ENCODE assay signal across 32 cellular contexts in genomic region chr4:185351691-185352090, GRCh38.
"Had no signal": no experiment of that assay in that cellular context is flagged by ENCODE, and none has a peak within 500 bp of the region (broad histone marks: within the 10 kb centered on the region; RNA-seq: fewer than 3 reads in every experiment).

No MANE protein-coding gene starts in this region.

- H3K4me1 Mint-ChIP-seq: activated naive CD8-positive, alpha-beta T cell treated with anti-CD3 and anti-CD28 coated beads for 36 hours had no signal

- H3K9me3 ChIP-seq: SJCRH30 had no signal

- H3K4me3 Mint-ChIP-seq: activated CD4-positive, alpha-beta T cell treated with anti-CD3 and anti-CD28 coated beads, Interleukin-2, amount 10 ng/mL, durations not matched to agents 24 days and 14 days; activated CD8-positive, alpha-beta T cell treated with anti-CD3 and anti-CD28 coated beads for 36 hours; activated naive CD8-positive, alpha-beta T cell treated with anti-CD3 and anti-CD28 coated beads for 36 hours; activated T-cell treated with anti-CD3 and anti-CD28 coated beads, Interleukin-2, amount 50 U/mL, for 72 hours; activated T-helper 17 cell treated with anti-CD3 and anti-CD28 coated beads, Interleukin-2, amount 50 U/mL, for 72 hours; T-helper 17 cell had no signal

- H3K4me1 ChIP-seq: SJCRH30 had no signal

- H3K36me3 ChIP-seq: SJCRH30 had no signal

- H3K9me3 Mint-ChIP-seq: activated CD4-positive, alpha-beta T cell treated with anti-CD3 and anti-CD28 coated beads, Interleukin-2, amount 10 ng/mL, durations not matched to agents 24 days and 14 days; activated CD8-positive, alpha-beta T cell treated with anti-CD3 and anti-CD28 coated beads for 36 hours; activated naive CD8-positive, alpha-beta T cell treated with anti-CD3 and anti-CD28 coated beads for 36 hours; activated T-cell treated with anti-CD3 and anti-CD28 coated beads, Interleukin-2, amount 50 U/mL, for 72 hours; activated T-helper 17 cell treated with anti-CD3 and anti-CD28 coated beads, Interleukin-2, amount 50 U/mL, for 72 hours had no signal

- H3K27me3 ChIP-seq: brain microvascular endothelial cell, SJCRH30 had no signal

- H3K27me3 Mint-ChIP-seq: activated CD4-positive, alpha-beta T cell treated with anti-CD3 and anti-CD28 coated beads, Interleukin-2, amount 10 ng/mL, durations not matched to agents 24 days and 14 days; activated CD8-positive, alpha-beta T cell treated with anti-CD3 and anti-CD28 coated beads for 36 hours; activated naive CD8-positive, alpha-beta T cell treated with anti-CD3 and anti-CD28 coated beads for 36 hours; activated T-helper 17 cell treated with anti-CD3 and anti-CD28 coated beads, Interleukin-2, amount 50 U/mL, for 72 hours; T-helper 17 cell had no signal

- H3K27ac Mint-ChIP-seq: activated CD4-positive, alpha-beta T cell treated with anti-CD3 and anti-CD28 coated beads, Interleukin-2, amount 10 ng/mL, durations not matched to agents 24 days and 14 days; activated CD8-positive, alpha-beta T cell treated with anti-CD3 and anti-CD28 coated beads for 36 hours; activated naive CD8-positive, alpha-beta T cell treated with anti-CD3 and anti-CD28 coated beads for 36 hours; activated T-cell treated with anti-CD3 and anti-CD28 coated beads, Interleukin-2, amount 50 U/mL, for 72 hours; activated T-helper 17 cell treated with anti-CD3 and anti-CD28 coated beads, Interleukin-2, amount 50 U/mL, for 72 hours; T-helper 17 cell had no signal

- H3K4me3 ChIP-seq: SJCRH30, SK-N-MC had no signal

- H3K27ac ChIP-seq: brain microvascular endothelial cell, SJCRH30, SK-N-MC had no signal

- DNase-seq: activated CD4-positive, alpha-beta T cell treated with anti-CD3 and anti-CD28 coated beads, Interleukin-2, amount 10 ng/mL, durations not matched to agents 24 days and 14 days; activated CD4-positive, alpha-beta T cell treated with anti-CD3 and anti-CD28 coated beads, Interleukin-2, amount 50 U/mL, for 4 hours; activated CD8-positive, alpha-beta T cell treated with anti-CD3 and anti-CD28 coated beads for 36 hours; activated effector memory CD4-positive, alpha-beta T cell treated with anti-CD3 and anti-CD28 coated beads, Interleukin-2, amount 50 U/mL, for 16 hours; activated naive CD4-positive, alpha-beta T cell; activated naive CD4-positive, alpha-beta T cell treated with anti-CD3 and anti-CD28 coated beads, Interleukin-2, amount 50 U/mL, for 16 hours; activated naive CD8-positive, alpha-beta T cell treated with anti-CD3 and anti-CD28 coated beads for 36 hours; activated T-cell treated with anti-CD3 and anti-CD28 coated beads, Interleukin-2, amount 50 U/mL, for 1 hour; activated T-cell treated with anti-CD3 and anti-CD28 coated beads, Interleukin-2, amount 50 U/mL, for 72 hours; amniotic stem cell; aorta; brain microvascular endothelial cell; central memory CD4-positive, alpha-beta T cell; Karpas-422; KBM-7; NCI-H1048; NCI-H1105 treated with DMSO at 0.1 percent for 48 hours; NCI-H1436; NCI-H1694 treated with DMSO at 0.1 percent for 48 hours; NCI-H2029; NCI-H2107; NCI-H2171; NCI-H510A; NCI-H526; NCI-H748 treated with DMSO at 0.1 percent for 48 hours; NK-92 treated with Interleukin-12 subunit alpha and Interleukin-12 subunit beta, amount 100 ng/mL, for 24 hours; SHP77; SJCRH30; T-helper 17 cell had no signal

- ATAC-seq: activated CD8-positive, alpha-beta T cell treated with anti-CD3 and anti-CD28 coated beads for 36 hours; activated T-cell treated with anti-CD3 and anti-CD28 coated beads, Interleukin-2, amount 50 U/mL, for 72 hours; activated T-helper 17 cell treated with anti-CD3 and anti-CD28 coated beads, Interleukin-2, amount 50 U/mL, for 72 hours; Panc1; T-helper 17 cell had no signal
